ENCODE assay signal across 18 cellular contexts in the genomic region with DNA sequence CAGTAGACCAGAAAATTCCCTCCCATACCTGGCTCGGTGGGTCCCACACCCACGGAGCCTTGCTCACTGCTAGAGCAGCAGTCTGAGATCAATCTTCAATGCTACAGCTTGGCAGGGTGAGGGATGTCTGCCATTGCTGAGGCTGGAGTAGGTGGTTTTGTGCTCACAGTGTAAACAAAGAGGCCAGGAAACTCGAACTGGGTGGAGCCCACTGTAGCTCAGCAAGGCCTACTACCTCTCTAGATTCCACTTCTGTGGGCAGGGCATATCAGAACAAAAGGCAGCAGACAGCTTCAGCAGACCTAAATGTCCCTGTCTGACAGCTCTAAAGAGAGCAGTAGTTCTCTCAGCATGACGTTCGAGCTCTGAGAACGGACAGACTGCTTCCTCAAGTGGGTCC. TPM values are rescaled to one million over a fixed set of nuclear protein-coding genes. Genes with fewer than 3 reads are reported as not detected.
DNase-seq lines count a peak whose midpoint lies in the region; ATAC-seq and TF ChIP-seq lines count a peak whose summit lies in the region.
"Had no signal": no experiment of that assay in that cellular context is flagged by ENCODE, and none has a peak within 500 bp of the region (broad histone marks: within the 10 kb centered on the region; RNA-seq: fewer than 3 reads in every experiment).

No MANE protein-coding gene starts in this region.

- no peak overlapping the region for H2AFZ ChIP-seq in MM.1S (ENCODE audit: low read length)

- no peaks in the 10 kb centered on the region for H3K36me3 ChIP-seq in MM.1S (replicated peaks; ENCODE audit: insufficient read depth, low read length)
- H3K36me3 ChIP-seq: upper lobe of left lung had no signal

- H3K9me3 Mint-ChIP-seq in activated CD4-positive, alpha-beta memory T cell treated with anti-CD3 and anti-CD28 coated beads for 36 hours = peaks cover 24% of the 10 kb centered on the region
- peaks cover 8 to 48% (median 21%) of the 10 kb centered on the region in 9 donors for H3K9me3 Mint-ChIP-seq in naive thymus-derived CD8-positive, alpha-beta T cell

- H3K4me2 ChIP-seq in MM.1S (ENCODE audit: low read depth, low read length) = no peak overlapping the region

- POLR2A ChIA-PET in activated CD4-positive, alpha-beta memory T cell treated with anti-CD3 and anti-CD28 coated beads for 36 hours (lab: Charles Lee) = interaction anchor here (0.9 kb wide), 1 partner anchor 34 kb away, joined by 3 read pairs; no protein-coding TSS in a partner anchor
- POLR2A ChIA-PET in naive thymus-derived CD8-positive, alpha-beta T cell (lab: Charles Lee) = interaction anchor here (0.6 to 4.2 kb wide), 14 partner anchors 10 to 252 kb away, joined by 3 to 23 read pairs (median 4); a partner anchor contains a TSS

- peaks cover under 1% of the 10 kb centered on the region; the same call in 1 of the 2 replicates for H3K4me1 ChIP-seq in MM.1S (ENCODE audit: low read length)

- no peak overlapping the region for H3K4me3 Mint-ChIP-seq in activated CD4-positive, alpha-beta memory T cell treated with anti-CD3 and anti-CD28 coated beads for 36 hours
- H3K4me3 Mint-ChIP-seq in naive thymus-derived CD8-positive, alpha-beta T cell = peak overlapping the region; percentile 44 to 87 (median 72)

- no peak for TF ChIP-seq CTCF in MM.1S (IDR thresholded peaks at IDR 0.05; ENCODE audit: low read length)

- intact Hi-C loops in activated CD4-positive, alpha-beta memory T cell treated with anti-CD3 and anti-CD28 coated beads for 36 hours (cut with micrococcal nuclease) = no loop called here

- peaks cover 4% of the 10 kb centered on the region for H3F3A ChIP-seq in MM.1S (ENCODE audit: insufficient read depth, low read length)

- peak overlapping the region; percentile 72 for H3K27ac Mint-ChIP-seq in activated CD4-positive, alpha-beta memory T cell treated with anti-CD3 and anti-CD28 coated beads for 36 hours
- H3K27ac Mint-ChIP-seq in naive thymus-derived CD8-positive, alpha-beta T cell = peak overlapping the region; percentile 76 to 98 (median 90)

- no peaks in the 10 kb centered on the region for H3K27me3 Mint-ChIP-seq in activated CD4-positive, alpha-beta memory T cell treated with anti-CD3 and anti-CD28 coated beads for 36 hours
- no peaks in the 10 kb centered on the region for H3K27me3 Mint-ChIP-seq in naive thymus-derived CD8-positive, alpha-beta T cell

- no peaks in the 10 kb centered on the region for H3K79me2 ChIP-seq in MM.1S (ENCODE audit: low read length)

- no peak overlapping the region for H3K27ac ChIP-seq in MM.1S (ENCODE audit: low read length)
- H3K27ac ChIP-seq: coronary artery, SK-N-MC had no signal

- peak; percentile 36 for DNase-seq in activated CD8-positive, alpha-beta memory T cell treated with anti-CD3 and anti-CD28 coated beads, Interleukin-2, amount 50 U/mL, for 4 hours
- no peak for DNase-seq in activated CD8-positive, alpha-beta memory T cell treated with anti-CD3 and anti-CD28 coated beads, Interleukin-2, amount 50 U/mL, for 48 hours
- peak; percentile 11 for DNase-seq in MM.1S
- DNase-seq in activated CD4-positive, alpha-beta memory T cell treated with anti-CD3 and anti-CD28 coated beads for 36 hours = peak; percentile 44
- DNase-seq in naive thymus-derived CD8-positive, alpha-beta T cell = peak in 9 of 10 donors; percentile 4 to 81 (median 60)
- DNase-seq in NCI-H446 (lab: John Stamatoyannopoulos, UW) = no peak
- DNase-seq: ACHN, H7, Karpas-422, NCI-H1694 treated with DMSO at 0.1 percent for 48 hours, occipital lobe, upper lobe of left lung had no signal

- no peaks in the 10 kb centered on the region for H3K9me2 ChIP-seq in MM.1S (replicated peaks; ENCODE audit: insufficient read depth, low read length)

- H3K36me3 Mint-ChIP-seq in activated CD4-positive, alpha-beta memory T cell treated with anti-CD3 and anti-CD28 coated beads for 36 hours = peaks cover 19% of the 10 kb centered on the region
- peaks cover 0 to 32% (median 30%) of the 10 kb centered on the region in 3 donors for H3K36me3 Mint-ChIP-seq in naive thymus-derived CD8-positive, alpha-beta T cell

- peaks cover 7% of the 10 kb centered on the region for H3K27me3 ChIP-seq in MM.1S (replicated peaks; ENCODE audit: insufficient read depth, low read length)
- H3K27me3 ChIP-seq: upper lobe of left lung had no signal

- no peak overlapping the region for H3K4me3 ChIP-seq in MM.1S (ENCODE audit: low read length)
- H3K4me3 ChIP-seq: coronary artery, SK-N-MC, upper lobe of left lung had no signal

- peaks cover 70% of the 10 kb centered on the region for H3K4me1 Mint-ChIP-seq in activated CD4-positive, alpha-beta memory T cell treated with anti-CD3 and anti-CD28 coated beads for 36 hours (ENCODE audit: low read depth)
- H3K4me1 Mint-ChIP-seq in naive thymus-derived CD8-positive, alpha-beta T cell = peaks cover 48 to 96% (median 87%) of the 10 kb centered on the region in 4 donors

- ATAC-seq in naive thymus-derived CD8-positive, alpha-beta T cell = peak; percentile 80 to 87
- ATAC-seq in GM21423 (IDR thresholded peaks at IDR 0.05; ENCODE audit: unreplicated experiment) = no peak
- no peak for ATAC-seq in GM21528 (IDR thresholded peaks at IDR 0.05; ENCODE audit: low FRiP score, unreplicated experiment)
- ATAC-seq: activated CD4-positive, CD25-positive, alpha-beta regulatory T cell treated with anti-CD3 and anti-CD28 coated beads, Interleukin-2, amount 50 U/mL, for 24 hours had no signal

- no peaks in the 10 kb centered on the region for H3K9me3 ChIP-seq in MM.1S (replicated peaks; ENCODE audit: insufficient read depth, low read length)
- H3K9me3 ChIP-seq: upper lobe of left lung had no signal

- CTCF ChIA-PET in activated CD4-positive, alpha-beta memory T cell treated with anti-CD3 and anti-CD28 coated beads for 36 hours (lab: Charles Lee) = interaction anchor here (0.6 to 1.2 kb wide), 2 partner anchors 74 to 153 kb away, joined by 3 to 7 read pairs; no protein-coding TSS in a partner anchor

- H4K20me1 ChIP-seq in MM.1S (ENCODE audit: insufficient read depth, low read length) = no peaks in the 10 kb centered on the region

- no peak overlapping the region for H3K9ac ChIP-seq in MM.1S (ENCODE audit: low read length)

RNA-seq across cellular contexts. Expression of a gene that starts 5.6 kb away (rescaled TPM):
- total RNA-seq in activated CD4-positive, alpha-beta memory T cell treated with anti-CD3 and anti-CD28 coated beads for 36 hours = 10 to 100 TPM; 13.7 to 16.9 TPM
- total RNA-seq in naive thymus-derived CD8-positive, alpha-beta T cell = 1 to 10 TPM; 5.4 to 7.3 TPM
- polyA plus RNA-seq in naive thymus-derived CD8-positive, alpha-beta T cell = 100 to 1,000 TPM in 1 of 3 donors, 10 to 100 TPM in 2; 12.6 to 713 (median 35.7) TPM
- total RNA-seq: H7, lung microvascular endothelial cell, occipital lobe had no signal

Comparison
In these comparisons a context has a peak if more than half of its experiments do, and no peak if none do; other contexts are left out.
1. DNase-seq: peak in activated CD8-positive, alpha-beta memory T cell treated with anti-CD3 and anti-CD28 coated beads, Interleukin-2, amount 50 U/mL, for 4 hours (single experiment), MM.1S (single experiment), activated CD4-positive, alpha-beta memory T cell treated with anti-CD3 and anti-CD28 coated beads for 36 hours (single experiment) and naive thymus-derived CD8-positive, alpha-beta T cell (9 of 10); none in activated CD8-positive, alpha-beta memory T cell treated with anti-CD3 and anti-CD28 coated beads, Interleukin-2, amount 50 U/mL, for 48 hours (single experiment) and NCI-H446 (0 of 2).
2. ATAC-seq: peak in naive thymus-derived CD8-positive, alpha-beta T cell (2 of 2); none in GM21423 (single experiment) and GM21528 (single experiment).